Comparison of ENCODE assay signal across 1 cellular context in genomic region chr7:134732739-134733138, GRCh38.
TF ChIP-seq lines count a peak whose summit lies in the region.

No MANE protein-coding gene starts in this region.

TF ChIP-seq in IMR-90, 13 proteins besides CTCF, POLR2A, EP300 and RAD21 (continued from another document):
- TF ChIP-seq ELK1 (IDR thresholded peaks at IDR 0.05; ENCODE audit: borderline replicate concordance, low read depth, low read length) (no peak), MXI1 (IDR thresholded peaks at IDR 0.05; ENCODE audit: borderline replicate concordance, low read depth, low read length) (no peak), FOS (IDR thresholded peaks at IDR 0.05; ENCODE audit: low read depth, low read length) (no peak), BHLHE40 (IDR thresholded peaks at IDR 0.05; ENCODE audit: low read depth, low read length) (no peak), RFX5 (IDR thresholded peaks at IDR 0.05; ENCODE audit: low read depth, low read length) (no peak), RCOR1 (IDR thresholded peaks at IDR 0.05; ENCODE audit: insufficient replicate concordance, low read length) (no peak), SMC3 (IDR thresholded peaks at IDR 0.05; ENCODE audit: low read depth, low read length) (no peak), USF2 (IDR thresholded peaks at IDR 0.05; ENCODE audit: low read depth, low read length) (no peak), MAZ (IDR thresholded peaks at IDR 0.05; ENCODE audit: borderline replicate concordance, low read depth, low read length) (no peak)
